Comparison of ENCODE assay signal across 1 cellular context in the genomic region with DNA sequence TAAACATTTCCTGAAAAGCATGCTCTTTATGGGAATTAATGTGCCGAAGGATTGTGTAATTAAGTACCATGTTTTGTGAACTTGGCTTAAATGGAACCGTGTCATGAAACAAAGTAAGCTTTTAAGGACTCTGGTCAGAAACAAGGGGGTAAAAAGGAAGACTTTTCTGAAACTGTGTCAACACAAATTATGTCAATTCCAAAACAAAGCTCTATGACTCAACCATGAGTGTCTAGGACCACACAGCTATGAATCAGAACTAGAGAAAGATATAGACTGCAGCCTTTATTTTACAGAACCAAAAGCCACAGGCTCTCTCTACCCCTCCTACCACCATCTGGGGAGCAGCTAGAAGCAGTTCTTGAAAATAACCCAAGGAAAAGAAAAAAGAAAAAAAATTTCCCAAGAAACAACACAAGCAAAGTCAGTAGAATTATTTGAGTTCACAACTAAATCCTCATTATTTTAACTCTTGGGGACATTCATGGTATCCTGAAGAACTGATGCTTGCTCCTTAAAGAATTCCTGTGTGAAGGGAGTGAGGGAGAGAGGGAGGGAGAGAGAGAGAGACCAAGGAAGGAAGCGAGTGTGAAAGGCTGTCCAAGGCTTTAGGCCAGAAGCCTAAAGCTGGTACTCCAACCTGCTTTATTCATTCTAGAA.
TF ChIP-seq lines count a peak whose summit lies in the region.

No MANE protein-coding gene starts in this region.

TF ChIP-seq in HEK293, 187 proteins besides CTCF, POLR2A, EP300 and RAD21 (continued from another document):
- TF ChIP-seq, protein P1, sequence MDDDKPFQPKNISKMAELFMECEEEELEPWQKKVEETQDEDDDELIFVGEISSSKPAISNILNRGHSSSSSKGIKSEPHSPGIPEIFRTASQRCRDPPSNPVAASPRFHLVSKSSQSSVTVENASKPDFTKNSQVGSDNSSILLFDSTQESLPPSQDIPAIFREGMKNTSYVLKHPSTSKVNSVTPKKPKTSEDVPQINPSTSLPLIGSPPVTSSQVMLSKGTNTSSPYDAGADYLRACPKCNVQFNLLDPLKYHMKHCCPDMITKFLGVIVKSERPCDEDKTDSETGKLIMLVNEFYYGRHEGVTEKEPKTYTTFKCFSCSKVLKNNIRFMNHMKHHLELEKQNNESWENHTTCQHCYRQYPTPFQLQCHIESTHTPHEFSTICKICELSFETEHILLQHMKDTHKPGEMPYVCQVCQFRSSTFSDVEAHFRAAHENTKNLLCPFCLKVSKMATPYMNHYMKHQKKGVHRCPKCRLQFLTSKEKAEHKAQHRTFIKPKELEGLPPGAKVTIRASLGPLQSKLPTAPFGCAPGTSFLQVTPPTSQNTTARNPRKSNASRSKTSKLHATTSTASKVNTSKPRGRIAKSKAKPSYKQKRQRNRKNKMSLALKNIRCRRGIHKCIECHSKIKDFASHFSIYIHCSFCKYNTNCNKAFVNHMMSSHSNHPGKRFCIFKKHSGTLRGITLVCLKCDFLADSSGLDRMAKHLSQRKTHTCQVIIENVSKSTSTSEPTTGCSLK (tag by site-specific recombination; IDR thresholded peaks at IDR 0.05): no peak
- no peak for TF ChIP-seq ZNF596 (tag by site-specific recombination; IDR thresholded peaks at IDR 0.05)
- TF ChIP-seq, protein P2, sequence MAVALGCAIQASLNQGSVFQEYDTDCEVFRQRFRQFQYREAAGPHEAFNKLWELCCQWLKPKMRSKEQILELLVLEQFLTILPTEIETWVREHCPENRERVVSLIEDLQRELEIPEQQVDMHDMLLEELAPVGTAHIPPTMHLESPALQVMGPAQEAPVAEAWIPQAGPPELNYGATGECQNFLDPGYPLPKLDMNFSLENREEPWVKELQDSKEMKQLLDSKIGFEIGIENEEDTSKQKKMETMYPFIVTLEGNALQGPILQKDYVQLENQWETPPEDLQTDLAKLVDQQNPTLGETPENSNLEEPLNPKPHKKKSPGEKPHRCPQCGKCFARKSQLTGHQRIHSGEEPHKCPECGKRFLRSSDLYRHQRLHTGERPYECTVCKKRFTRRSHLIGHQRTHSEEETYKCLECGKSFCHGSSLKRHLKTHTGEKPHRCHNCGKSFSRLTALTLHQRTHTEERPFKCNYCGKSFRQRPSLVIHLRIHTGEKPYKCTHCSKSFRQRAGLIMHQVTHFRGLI (tag by site-specific recombination; IDR thresholded peaks at IDR 0.05): no peak
- TF ChIP-seq, protein P3, sequence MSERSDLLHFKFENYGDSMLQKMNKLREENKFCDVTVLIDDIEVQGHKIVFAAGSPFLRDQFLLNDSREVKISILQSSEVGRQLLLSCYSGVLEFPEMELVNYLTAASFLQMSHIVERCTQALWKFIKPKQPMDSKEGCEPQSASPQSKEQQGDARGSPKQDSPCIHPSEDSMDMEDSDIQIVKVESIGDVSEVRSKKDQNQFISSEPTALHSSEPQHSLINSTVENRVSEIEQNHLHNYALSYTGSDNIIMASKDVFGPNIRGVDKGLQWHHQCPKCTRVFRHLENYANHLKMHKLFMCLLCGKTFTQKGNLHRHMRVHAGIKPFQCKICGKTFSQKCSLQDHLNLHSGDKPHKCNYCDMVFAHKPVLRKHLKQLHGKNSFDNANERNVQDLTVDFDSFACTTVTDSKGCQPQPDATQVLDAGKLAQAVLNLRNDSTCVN (tag by site-specific recombination; optimal IDR thresholded peaks at IDR 0.05): no peak
- no peak for TF ChIP-seq IKZF3 (tag by site-specific recombination; IDR thresholded peaks at IDR 0.05)
- no peak for TF ChIP-seq ZNF37A (tag by site-specific recombination; IDR thresholded peaks at IDR 0.05)
- TF ChIP-seq ZNF843 (tag by site-specific recombination; IDR thresholded peaks at IDR 0.05): no peak
- TF ChIP-seq ZNF664 (tag by site-specific recombination; IDR thresholded peaks at IDR 0.05): no peak
- TF ChIP-seq, protein P4, sequence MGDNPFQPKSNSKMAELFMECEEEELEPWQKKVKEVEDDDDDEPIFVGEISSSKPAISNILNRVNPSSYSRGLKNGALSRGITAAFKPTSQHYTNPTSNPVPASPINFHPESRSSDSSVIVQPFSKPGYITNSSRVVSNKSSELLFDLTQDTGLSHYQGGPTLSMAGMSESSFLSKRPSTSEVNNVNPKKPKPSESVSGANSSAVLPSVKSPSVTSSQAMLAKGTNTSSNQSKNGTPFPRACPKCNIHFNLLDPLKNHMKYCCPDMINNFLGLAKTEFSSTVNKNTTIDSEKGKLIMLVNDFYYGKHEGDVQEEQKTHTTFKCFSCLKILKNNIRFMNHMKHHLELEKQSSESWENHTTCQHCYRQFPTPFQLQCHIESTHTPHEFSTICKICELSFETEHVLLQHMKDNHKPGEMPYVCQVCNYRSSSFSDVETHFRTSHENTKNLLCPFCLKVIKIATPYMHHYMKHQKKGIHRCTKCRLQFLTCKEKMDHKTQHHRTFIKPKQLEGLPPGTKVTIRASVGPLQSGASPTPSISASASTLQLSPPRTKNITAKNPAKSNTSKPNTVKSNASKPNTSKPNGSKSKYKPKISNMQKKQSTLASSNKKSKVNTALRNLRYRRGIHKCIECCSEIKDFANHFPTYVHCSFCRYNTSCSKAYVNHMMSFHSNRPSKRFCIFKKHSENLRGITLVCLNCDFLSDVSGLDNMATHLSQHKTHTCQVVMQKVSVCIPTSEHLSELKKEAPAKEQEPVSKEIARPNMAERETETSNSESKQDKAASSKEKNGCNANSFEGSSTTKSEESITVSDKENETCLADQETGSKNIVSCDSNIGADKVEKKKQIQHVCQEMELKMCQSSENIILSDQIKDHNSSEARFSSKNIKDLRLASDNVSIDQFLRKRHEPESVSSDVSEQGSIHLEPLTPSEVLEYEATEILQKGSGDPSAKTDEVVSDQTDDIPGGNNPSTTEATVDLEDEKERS (tag by site-specific recombination; IDR thresholded peaks at IDR 0.05): no peak
- no peak for TF ChIP-seq ZNF157 (tag by site-specific recombination; IDR thresholded peaks at IDR 0.05)
- TF ChIP-seq, protein P5, sequence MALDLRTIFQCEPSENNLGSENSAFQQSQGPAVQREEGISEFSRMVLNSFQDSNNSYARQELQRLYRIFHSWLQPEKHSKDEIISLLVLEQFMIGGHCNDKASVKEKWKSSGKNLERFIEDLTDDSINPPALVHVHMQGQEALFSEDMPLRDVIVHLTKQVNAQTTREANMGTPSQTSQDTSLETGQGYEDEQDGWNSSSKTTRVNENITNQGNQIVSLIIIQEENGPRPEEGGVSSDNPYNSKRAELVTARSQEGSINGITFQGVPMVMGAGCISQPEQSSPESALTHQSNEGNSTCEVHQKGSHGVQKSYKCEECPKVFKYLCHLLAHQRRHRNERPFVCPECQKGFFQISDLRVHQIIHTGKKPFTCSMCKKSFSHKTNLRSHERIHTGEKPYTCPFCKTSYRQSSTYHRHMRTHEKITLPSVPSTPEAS (tag by site-specific recombination; IDR thresholded peaks at IDR 0.05): no peak
- peak; percentile 76 for TF ChIP-seq SP7 (tag by site-specific recombination; IDR thresholded peaks at IDR 0.05)
- TF ChIP-seq ZNF701 (tag by site-specific recombination; IDR thresholded peaks at IDR 0.05): no peak
- no peak for TF ChIP-seq ZNF146 (tag by site-specific recombination; IDR thresholded peaks at IDR 0.05)
- TF ChIP-seq ZNF121 (tag by site-specific recombination; IDR thresholded peaks at IDR 0.05): no peak
- TF ChIP-seq ZFHX2 (tag by site-specific recombination; conservative IDR thresholded peaks at IDR 0.05): no peak
- no peak for TF ChIP-seq YY2 (tag by site-specific recombination; IDR thresholded peaks at IDR 0.05)
- no peak for TF ChIP-seq ZNF521 (tag by site-specific recombination; IDR thresholded peaks at IDR 0.05)
- no peak for TF ChIP-seq KLF10 (tag by site-specific recombination; IDR thresholded peaks at IDR 0.05)
- TF ChIP-seq, protein P6, sequence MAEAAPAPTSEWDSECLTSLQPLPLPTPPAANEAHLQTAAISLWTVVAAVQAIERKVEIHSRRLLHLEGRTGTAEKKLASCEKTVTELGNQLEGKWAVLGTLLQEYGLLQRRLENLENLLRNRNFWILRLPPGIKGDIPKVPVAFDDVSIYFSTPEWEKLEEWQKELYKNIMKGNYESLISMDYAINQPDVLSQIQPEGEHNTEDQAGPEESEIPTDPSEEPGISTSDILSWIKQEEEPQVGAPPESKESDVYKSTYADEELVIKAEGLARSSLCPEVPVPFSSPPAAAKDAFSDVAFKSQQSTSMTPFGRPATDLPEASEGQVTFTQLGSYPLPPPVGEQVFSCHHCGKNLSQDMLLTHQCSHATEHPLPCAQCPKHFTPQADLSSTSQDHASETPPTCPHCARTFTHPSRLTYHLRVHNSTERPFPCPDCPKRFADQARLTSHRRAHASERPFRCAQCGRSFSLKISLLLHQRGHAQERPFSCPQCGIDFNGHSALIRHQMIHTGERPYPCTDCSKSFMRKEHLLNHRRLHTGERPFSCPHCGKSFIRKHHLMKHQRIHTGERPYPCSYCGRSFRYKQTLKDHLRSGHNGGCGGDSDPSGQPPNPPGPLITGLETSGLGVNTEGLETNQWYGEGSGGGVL (tag by site-specific recombination; IDR thresholded peaks at IDR 0.05): no peak
- no peak for TF ChIP-seq ZNF423 (tag by site-specific recombination; IDR thresholded peaks at IDR 0.05)
- TF ChIP-seq ZNF133 (tag by site-specific recombination; IDR thresholded peaks at IDR 0.05): no peak
- TF ChIP-seq ZNF830 (tag by site-specific recombination; IDR thresholded peaks at IDR 0.05; ENCODE audit: low read depth): no peak
- TF ChIP-seq YY1 (tag by site-specific recombination; IDR thresholded peaks at IDR 0.05): no peak
- TF ChIP-seq ZNF302 (tag by site-specific recombination; IDR thresholded peaks at IDR 0.05; ENCODE audit: low read depth): no peak
- no peak for TF ChIP-seq ZFP41 (tag by site-specific recombination; IDR thresholded peaks at IDR 0.05; ENCODE audit: borderline replicate concordance)
- no peak for TF ChIP-seq EGR2 (tag by site-specific recombination; IDR thresholded peaks at IDR 0.05; ENCODE audit: low read depth)
- no peak for TF ChIP-seq ZNF416 (tag by site-specific recombination; IDR thresholded peaks at IDR 0.05)
- no peak for TF ChIP-seq ZNF350 (tag by site-specific recombination; IDR thresholded peaks at IDR 0.05)
- TF ChIP-seq ZNF2 (tag by site-specific recombination; IDR thresholded peaks at IDR 0.05): 0 out of 2 replicates have a peak, but pooled peaks have one; percentile 50
- TF ChIP-seq ZNF558 (tag by site-specific recombination; IDR thresholded peaks at IDR 0.05): peak; percentile 30; the same call in 1 of the 2 replicates
- TF ChIP-seq ZNF391 (tag by site-specific recombination; IDR thresholded peaks at IDR 0.05; ENCODE audit: borderline replicate concordance, low read depth): no peak; the same call in 1 of the 2 replicates
